ENCODE assay signal across 8 cellular contexts in the genomic region with DNA sequence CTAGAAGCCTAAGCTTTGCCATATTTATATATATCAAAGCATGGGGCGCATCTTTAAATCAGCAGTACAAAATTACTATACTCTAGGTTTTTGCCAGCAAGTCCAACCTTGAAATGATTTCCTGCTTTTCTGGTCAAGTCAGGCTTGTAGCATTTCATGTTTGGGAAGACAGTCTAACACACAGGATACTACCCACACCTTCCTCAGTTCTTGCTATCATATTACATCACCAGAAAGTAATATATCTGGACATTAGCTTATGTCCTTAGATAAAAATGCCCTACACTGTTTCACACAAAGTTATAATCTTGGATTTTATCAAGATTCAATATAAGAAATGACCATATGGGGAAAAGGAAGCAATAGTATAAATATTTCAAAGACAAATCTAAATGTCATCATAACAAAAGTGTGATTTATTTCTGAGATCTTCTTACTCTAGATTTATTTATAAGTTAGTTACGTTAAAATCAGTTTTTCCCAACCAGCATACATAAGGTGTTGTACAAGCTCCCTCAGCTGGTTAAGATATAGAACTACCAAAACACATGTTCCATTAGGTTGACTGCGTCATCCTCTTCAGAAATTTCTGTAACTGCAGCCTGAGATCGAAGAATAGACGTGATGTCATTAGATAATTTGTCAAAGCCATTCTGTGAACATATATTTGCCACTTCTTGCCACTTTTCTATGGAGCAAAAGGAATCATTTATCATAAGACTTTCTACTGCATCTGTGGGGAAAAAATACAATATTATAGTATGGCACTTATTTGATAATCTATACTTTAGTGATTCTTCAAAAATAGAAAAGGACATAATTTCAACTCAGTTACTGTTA. TPM values are rescaled to one million over a fixed set of nuclear protein-coding genes. Genes with fewer than 3 reads are reported as not detected.
DNase-seq lines count a peak whose midpoint lies in the region; ATAC-seq and TF ChIP-seq lines count a peak whose summit lies in the region.

No MANE protein-coding gene starts in this region.

- H3K27ac Mint-ChIP-seq in GM23338 = no peak overlapping the region

- DNase-seq in GM23338 (ENCODE audit: low spot score) (peak; percentile 69), NCI-H2029 (lab: John Stamatoyannopoulos, UW) (peak; percentile 20), globus pallidus (ENCODE audit: low spot score) (peak; percentile 65), sigmoid colon (no peak)
- no peak for DNase-seq in activated naive CD4-positive, alpha-beta T cell treated with anti-CD3 and anti-CD28 coated beads, Interleukin-2, amount 50 U/mL, for 16 hours

- no peaks in the 10 kb centered on the region for H3K9me2 ChIP-seq in DOHH2 (replicated peaks; ENCODE audit: control insufficient read depth, low read length)
- H3K9me2 ChIP-seq in GM23338 (ENCODE audit: insufficient read depth) = no peaks in the 10 kb centered on the region

- no peaks in the 10 kb centered on the region for H3K27me3 Mint-ChIP-seq in GM23338 (ENCODE audit: insufficient read depth, low read depth, poor library complexity)

- intact Hi-C loops in sigmoid colon (cut with DNase I) = loop anchor here (2.0 to 10.0 kb wide), 4 partner anchors 161 to 451 kb away; a partner anchor contains a TSS

- no peaks in the 10 kb centered on the region for H3K36me3 ChIP-seq in DOHH2 (ENCODE audit: control insufficient read depth, low read length)
- H3K36me3 ChIP-seq in GM23338 (ENCODE audit: insufficient read depth) = no peaks in the 10 kb centered on the region
- no peaks in the 10 kb centered on the region for H3K36me3 ChIP-seq in sigmoid colon

- 22 to 32% methylated on average over 5 of the region's 5 CpGs for WGBS in sigmoid colon, 2 donors

- no peak overlapping the region for H2AFZ ChIP-seq in GM23338

- no peaks in the 10 kb centered on the region for H3K27me3 ChIP-seq in DOHH2 (ENCODE audit: control insufficient read depth, low read length)
- no peaks in the 10 kb centered on the region for H3K27me3 ChIP-seq in GM23338 (ENCODE audit: insufficient read depth)
- no peaks in the 10 kb centered on the region for H3K27me3 ChIP-seq in sigmoid colon

- H3K4me3 ChIP-seq in DOHH2 (ENCODE audit: low read length) = no peak overlapping the region
- H3K4me3 ChIP-seq in GM23338 = no peak overlapping the region
- no peak overlapping the region for H3K4me3 ChIP-seq in sigmoid colon

- H3K9me3 ChIP-seq in DOHH2 (ENCODE audit: control insufficient read depth, insufficient read depth, low read length) = no peaks in the 10 kb centered on the region
- H3K9me3 ChIP-seq in sigmoid colon = no peaks in the 10 kb centered on the region

- peaks cover 11% of the 10 kb centered on the region for H3K4me1 Mint-ChIP-seq in GM23338

- no peaks in the 10 kb centered on the region; the same call in 2 of the 3 replicates for H3K36me3 Mint-ChIP-seq in GM23338 (ENCODE audit: low read depth)

- H3K4me2 ChIP-seq in DOHH2 (ENCODE audit: low read length) (peak overlapping the region; percentile 28; the same call in 1 of the 2 replicates), GM23338 (no peak overlapping the region)

- ATAC-seq in GM23338 (peak; percentile 70), GM21576 (IDR thresholded peaks at IDR 0.05; ENCODE audit: unreplicated experiment) (no peak)

- TF ChIP-seq EP300 in sigmoid colon (IDR thresholded peaks at IDR 0.05) = no peak

- H3K27ac ChIP-seq in DOHH2 (ENCODE audit: low read depth, low read length) = no peak overlapping the region
- no peak overlapping the region for H3K27ac ChIP-seq in GM23338 (ENCODE audit: low read depth)
- H3K27ac ChIP-seq in VCaP = peak overlapping the region; percentile 18; the same call in 1 of the 2 replicates
- no peak overlapping the region for H3K27ac ChIP-seq in sigmoid colon

- H3K79me2 ChIP-seq in DOHH2 (ENCODE audit: control insufficient read depth, low read length) = no peaks in the 10 kb centered on the region
- H3K79me2 ChIP-seq in GM23338 (replicated peaks; ENCODE audit: insufficient read depth) = no peaks in the 10 kb centered on the region

- TF ChIP-seq CTCF in DOHH2 (IDR thresholded peaks at IDR 0.05; ENCODE audit: low read depth, low read length, poor library complexity, severe bottlenecking) (peak; percentile 64), GM23338 (conservative IDR thresholded peaks at IDR 0.05; ENCODE audit: low read depth in 2 of 2) (peak; percentile 68 to 70), VCaP (conservative IDR thresholded peaks at IDR 0.05) (peak; percentile 76), sigmoid colon (IDR thresholded peaks at IDR 0.05) (peak; percentile 51 to 64 (median 56))

- no peak for TF ChIP-seq POLR2A in sigmoid colon (IDR thresholded peaks at IDR 0.05)

- H3K9me3 Mint-ChIP-seq in GM23338 = no peaks in the 10 kb centered on the region

- H3F3A ChIP-seq in DOHH2 (ENCODE audit: control insufficient read depth, insufficient read depth) = peaks cover 2% of the 10 kb centered on the region; the same call in 1 of the 2 replicates
- no peaks in the 10 kb centered on the region for H3F3A ChIP-seq in GM23338 (replicated peaks; ENCODE audit: low read depth)

- H3K4me1 ChIP-seq in DOHH2 (ENCODE audit: control insufficient read depth, low read length) = 0 out of 2 replicates have a peak, but pooled peaks cover 4% of the 10 kb centered on the region
- H3K4me1 ChIP-seq in GM23338 (ENCODE audit: insufficient read depth) = peaks cover 19% of the 10 kb centered on the region
- H3K4me1 ChIP-seq in sigmoid colon = peaks cover 0 to 12% (median 5%) of the 10 kb centered on the region in 4 donors

- H4K20me1 ChIP-seq in DOHH2 (ENCODE audit: control insufficient read depth, insufficient read depth, low read depth, low read length) (no peaks in the 10 kb centered on the region), GM23338 (replicated peaks; ENCODE audit: insufficient read depth) (no peaks in the 10 kb centered on the region)

- no peak overlapping the region for H3K4me3 Mint-ChIP-seq in GM23338

TF ChIP-seq in GM23338, 12 proteins besides CTCF, POLR2A, EP300 and RAD21:
- no peak for TF ChIP-seq CREB1 (CRISPR knock-in tag; IDR thresholded peaks at IDR 0.05; ENCODE audit: low read depth)
- no peak for TF ChIP-seq EZH2phosphoT487 (IDR thresholded peaks at IDR 0.05; ENCODE audit: unreplicated experiment)
- TF ChIP-seq POLR2AphosphoS5 (IDR thresholded peaks at IDR 0.05; ENCODE audit: low read depth) = no peak
- TF ChIP-seq, protein P1, sequence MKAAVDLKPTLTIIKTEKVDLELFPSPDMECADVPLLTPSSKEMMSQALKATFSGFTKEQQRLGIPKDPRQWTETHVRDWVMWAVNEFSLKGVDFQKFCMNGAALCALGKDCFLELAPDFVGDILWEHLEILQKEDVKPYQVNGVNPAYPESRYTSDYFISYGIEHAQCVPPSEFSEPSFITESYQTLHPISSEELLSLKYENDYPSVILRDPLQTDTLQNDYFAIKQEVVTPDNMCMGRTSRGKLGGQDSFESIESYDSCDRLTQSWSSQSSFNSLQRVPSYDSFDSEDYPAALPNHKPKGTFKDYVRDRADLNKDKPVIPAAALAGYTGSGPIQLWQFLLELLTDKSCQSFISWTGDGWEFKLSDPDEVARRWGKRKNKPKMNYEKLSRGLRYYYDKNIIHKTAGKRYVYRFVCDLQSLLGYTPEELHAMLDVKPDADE (IDR thresholded peaks at IDR 0.05) = no peak

RNA-seq across cellular contexts. Expression of a gene that starts 56.6 kb away (rescaled TPM):
- total RNA-seq in GM23338 (2014; rRNA removed; shearing (Covaris generic)) = 3.1 and 6.2 TPM in 2 replicates
- polyA plus RNA-seq in GM23338 (2016; fragmentation: Nextera tagmentation; extraction: Ambion mirVana) (5.0 and 5.1 TPM in 2 replicates), sigmoid colon (1 to 10 TPM; 4.4 to 6.6 (median 5.3) TPM)
- total RNA-seq in sigmoid colon = 10 to 100 TPM in 2 of 4 donors, 1 to 10 TPM in 2; 4.9 to 22.4 (median 11.4) TPM

RNA-seq across cellular contexts. Expression of a gene that starts 57.0 kb away (rescaled TPM):
- total RNA-seq in GM23338 (2014; rRNA removed; shearing (Covaris generic)) = 1,424 and 1,606 TPM in 2 replicates
- polyA plus RNA-seq in GM23338 (2016; fragmentation: Nextera tagmentation; extraction: Ambion mirVana) (1,538 and 1,672 TPM in 2 replicates), sigmoid colon (1,000 to 10,000 TPM; 2,206 to 3,781 (median 2,433) TPM)
- 1,000 to 10,000 TPM; 1,474 to 3,968 (median 2,475) TPM for total RNA-seq in sigmoid colon

Comparison
In these comparisons a context has a peak if more than half of its experiments do, and no peak if none do; other contexts are left out.
1. DNase-seq: peak in GM23338 (single experiment), NCI-H2029 (single experiment) and globus pallidus (single experiment); none in sigmoid colon (single experiment) and activated naive CD4-positive, alpha-beta T cell treated with anti-CD3 and anti-CD28 coated beads, Interleukin-2, amount 50 U/mL, for 16 hours (single experiment).
2. Peak in every context shown above with its lines, with median percentiles within 50 percentile points of each other: CTCF ChIP-seq.